In genomic region chr9:88814521-88815101, GRCh38 we compare ENCODE assay signal across 13 cellular contexts.
DNase-seq lines count a peak whose midpoint lies in the region; ATAC-seq and TF ChIP-seq lines count a peak whose summit lies in the region.
"Had no signal": no experiment of that assay in that cellular context is flagged by ENCODE, and none has a peak within 500 bp of the region (broad histone marks: within the 10 kb centered on the region; RNA-seq: fewer than 3 reads in every experiment).

No MANE protein-coding gene starts in this region.

- WGBS in adrenal gland, 4 donors = 51 to 68% (median 63%) methylated on average over 5 of the region's 5 CpGs

- DNase-seq in AG08395 (ENCODE audit: low spot score) = peak; percentile 91
- DNase-seq in adrenal gland = peak in 6 of 7 donors; percentile 35 to 81 (median 48)
- peak; percentile 98 for DNase-seq in foreskin fibroblast
- DNase-seq in osteocyte (ENCODE audit: extremely low spot score, unreplicated experiment) = peak; percentile 90
- no peak for DNase-seq in T-helper 2 cell treated with Interferon-gamma antibody and Interleukin-4, amounts not matched to agents 5 μg/mL and 100 μg/mL, for 36 hours (ENCODE audit: low spot score)
- DNase-seq: activated naive CD8-positive, alpha-beta T cell treated with anti-CD3 and anti-CD28 coated beads, Interleukin-2, amount 10 ng/mL, durations not matched to agents 7 days and 5 days; C1 segment of cervical spinal cord; NCI-H1930; stimulated activated CD4-positive, alpha-beta T cell treated with anti-CD3 and anti-CD28 coated beads, Interleukin-1b, Interleukin-23, amount 100 ng/mL, for 48 hours; stimulated activated naive CD8-positive, alpha-beta T cell treated with anti-CD3 and anti-CD28 coated beads, Interleukin-15, amount 100 ng/mL, for 72 hours had no signal

- no peak for TF ChIP-seq POLR2A in adrenal gland (IDR thresholded peaks at IDR 0.05)

- intact Hi-C loops in adrenal gland (cut with DNase I) = no loop called here

- TF ChIP-seq CTCF in adrenal gland (IDR thresholded peaks at IDR 0.05) (no peak), foreskin fibroblast (IDR thresholded peaks at IDR 0.05; ENCODE audit: low read depth, low read length) (no peak), osteocyte (IDR thresholded peaks at IDR 0.05) (no peak)

- H3K9me3 ChIP-seq in adrenal gland (replicated peaks in 1 of 3) = no peaks in the 10 kb centered on the region

- H3K9me3 Mint-ChIP-seq in osteocyte (ENCODE audit: unreplicated experiment) = no peaks in the 10 kb centered on the region
- no peaks in the 10 kb centered on the region for H3K9me3 Mint-ChIP-seq in T-helper 2 cell treated with Interferon-gamma antibody and Interleukin-4, amounts not matched to agents 5 μg/mL and 100 μg/mL, for 36 hours
- H3K9me3 Mint-ChIP-seq: activated naive CD8-positive, alpha-beta T cell treated with anti-CD3 and anti-CD28 coated beads, Interleukin-2, amount 10 ng/mL, durations not matched to agents 7 days and 5 days; stimulated activated naive CD8-positive, alpha-beta T cell treated with anti-CD3 and anti-CD28 coated beads, Interleukin-15, amount 100 ng/mL, for 72 hours had no signal

- H3K4me1 Mint-ChIP-seq in osteocyte (ENCODE audit: unreplicated experiment) = peaks cover 52% of the 10 kb centered on the region
- no peaks in the 10 kb centered on the region for H3K4me1 Mint-ChIP-seq in T-helper 2 cell treated with Interferon-gamma antibody and Interleukin-4, amounts not matched to agents 5 μg/mL and 100 μg/mL, for 36 hours (ENCODE audit: low read depth)
- H3K4me1 Mint-ChIP-seq: activated naive CD8-positive, alpha-beta T cell treated with anti-CD3 and anti-CD28 coated beads, Interleukin-2, amount 10 ng/mL, durations not matched to agents 7 days and 5 days; stimulated activated naive CD8-positive, alpha-beta T cell treated with anti-CD3 and anti-CD28 coated beads, Interleukin-15, amount 100 ng/mL, for 72 hours had no signal

- no peak for ATAC-seq in GM21723 (IDR thresholded peaks at IDR 0.05; ENCODE audit: unreplicated experiment)
- ATAC-seq in esophagus mucosa = no peak
- ATAC-seq in HG02763 (IDR thresholded peaks at IDR 0.05; ENCODE audit: unreplicated experiment) = no peak
- ATAC-seq: stimulated activated naive CD8-positive, alpha-beta T cell treated with anti-CD3 and anti-CD28 coated beads, Interleukin-15, amount 100 ng/mL, for 72 hours had no signal

- H3K27me3 ChIP-seq in adrenal gland = no peaks in the 10 kb centered on the region

- H3K27ac ChIP-seq in adrenal gland = no peak overlapping the region

- H3K36me3 ChIP-seq in adrenal gland (replicated peaks in 1 of 2) = no peaks in the 10 kb centered on the region

- H3K4me3 ChIP-seq in adrenal gland (no peak overlapping the region), foreskin fibroblast (ENCODE audit: low read depth in 1 of 2, low read length in 2 of 2) (no peak overlapping the region)

- H3K36me3 Mint-ChIP-seq in osteocyte (ENCODE audit: unreplicated experiment) = no peaks in the 10 kb centered on the region
- H3K36me3 Mint-ChIP-seq in T-helper 2 cell treated with Interferon-gamma antibody and Interleukin-4, amounts not matched to agents 5 μg/mL and 100 μg/mL, for 36 hours (ENCODE audit: low read depth) = no peaks in the 10 kb centered on the region
- H3K36me3 Mint-ChIP-seq: activated naive CD8-positive, alpha-beta T cell treated with anti-CD3 and anti-CD28 coated beads, Interleukin-2, amount 10 ng/mL, durations not matched to agents 7 days and 5 days had no signal

- peaks cover 0 to 9% of the 10 kb centered on the region in 2 donors for H3K4me1 ChIP-seq in adrenal gland (replicated peaks in 1 of 2)

- H3K27me3 Mint-ChIP-seq in osteocyte (ENCODE audit: unreplicated experiment) = peaks cover 8% of the 10 kb centered on the region
- H3K27me3 Mint-ChIP-seq in T-helper 2 cell treated with Interferon-gamma antibody and Interleukin-4, amounts not matched to agents 5 μg/mL and 100 μg/mL, for 36 hours (ENCODE audit: low read depth) = peaks cover 41% of the 10 kb centered on the region

- H3K4me3 Mint-ChIP-seq in osteocyte (ENCODE audit: unreplicated experiment) = no peak overlapping the region
- no peak overlapping the region for H3K4me3 Mint-ChIP-seq in T-helper 2 cell treated with Interferon-gamma antibody and Interleukin-4, amounts not matched to agents 5 μg/mL and 100 μg/mL, for 36 hours
- H3K4me3 Mint-ChIP-seq: activated naive CD8-positive, alpha-beta T cell treated with anti-CD3 and anti-CD28 coated beads, Interleukin-2, amount 10 ng/mL, durations not matched to agents 7 days and 5 days; stimulated activated naive CD8-positive, alpha-beta T cell treated with anti-CD3 and anti-CD28 coated beads, Interleukin-15, amount 100 ng/mL, for 72 hours had no signal

- peak overlapping the region; percentile 79 for H3K27ac Mint-ChIP-seq in osteocyte (ENCODE audit: unreplicated experiment)
- H3K27ac Mint-ChIP-seq in T-helper 2 cell treated with Interferon-gamma antibody and Interleukin-4, amounts not matched to agents 5 μg/mL and 100 μg/mL, for 36 hours = no peak overlapping the region
- H3K27ac Mint-ChIP-seq: activated naive CD8-positive, alpha-beta T cell treated with anti-CD3 and anti-CD28 coated beads, Interleukin-2, amount 10 ng/mL, durations not matched to agents 7 days and 5 days; stimulated activated naive CD8-positive, alpha-beta T cell treated with anti-CD3 and anti-CD28 coated beads, Interleukin-15, amount 100 ng/mL, for 72 hours had no signal
